In genomic region chr15:89815769-89816168, GRCh38 we compare ENCODE assay signal across 1 cellular context.
A peak's percentile ranks its signal among the peaks of the same experiment; 100 is the strongest.
TF ChIP-seq lines count a peak whose summit lies in the region.

No MANE protein-coding gene starts in this region.

TF ChIP-seq in K562, 482 proteins besides CTCF, POLR2A, EP300 and RAD21:
- TF ChIP-seq ZNF639 (CRISPR knock-in tag; conservative IDR thresholded peaks at IDR 0.05 in 1 of 2, IDR thresholded peaks at IDR 0.05 in 1 of 2): no peak
- TF ChIP-seq ZC3H11A (IDR thresholded peaks at IDR 0.05; ENCODE audit: low read depth, low read length): no peak
- TF ChIP-seq RBM25 (IDR thresholded peaks at IDR 0.05; ENCODE audit: low read depth, low read length, severe bottlenecking): peak; percentile 85
